In the genomic region with DNA sequence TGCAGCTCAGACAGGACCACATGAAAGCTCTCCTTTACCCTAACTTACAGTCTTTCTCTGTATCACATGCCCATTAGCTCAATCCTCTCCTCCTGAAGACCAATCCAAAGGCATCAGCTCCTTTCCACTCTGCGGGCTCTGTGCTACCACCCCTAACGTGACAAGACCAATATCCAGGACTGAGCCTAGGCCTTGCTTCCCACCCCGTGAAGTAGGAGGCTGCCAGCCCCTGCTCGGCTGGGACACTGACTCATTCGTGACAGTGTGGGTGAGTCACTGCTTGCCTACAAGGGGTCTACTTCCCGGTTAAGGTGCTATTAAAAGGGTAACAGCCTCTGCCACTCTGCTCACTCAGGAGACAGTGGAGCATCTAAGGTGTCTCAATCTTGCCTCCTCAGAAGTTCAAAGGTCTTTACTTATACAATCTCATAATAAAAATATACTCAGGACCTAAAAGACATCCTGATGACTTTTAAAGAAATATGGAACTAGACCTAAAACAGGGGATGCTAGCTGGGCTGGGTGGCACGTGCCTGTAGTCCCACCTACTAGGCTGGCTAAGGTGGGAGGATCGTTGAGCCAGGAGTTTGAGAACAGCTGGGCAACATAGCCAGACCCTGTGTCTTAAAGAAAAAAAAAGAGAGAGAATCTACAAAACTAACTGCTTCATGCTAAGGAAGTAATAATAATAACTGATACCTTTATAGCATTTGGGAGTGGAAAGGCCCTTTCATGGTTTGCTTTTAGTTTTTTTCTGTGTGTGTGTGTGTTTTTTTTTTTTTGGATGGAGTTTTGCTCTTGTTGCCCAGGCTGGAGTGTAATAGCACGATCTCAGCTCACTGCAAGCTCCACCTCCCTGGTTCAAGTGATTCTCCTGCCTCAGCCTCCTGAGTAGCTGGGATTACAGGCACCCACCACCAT, we compare ENCODE assay signal across 9 cellular contexts. TPM values are rescaled to one million over a fixed set of nuclear protein-coding genes. Genes with fewer than 3 reads are reported as not detected.
A peak's percentile ranks its signal among the peaks of the same experiment; 100 is the strongest.
DNase-seq lines count a peak whose midpoint lies in the region; ATAC-seq and TF ChIP-seq lines count a peak whose summit lies in the region.
"Had no signal": no experiment of that assay in that cellular context is flagged by ENCODE, and none has a peak within 500 bp of the region (broad histone marks: within the 10 kb centered on the region; RNA-seq: fewer than 3 reads in every experiment).

No MANE protein-coding gene starts in this region.

- no peak overlapping the region for H3K4me2 ChIP-seq in hepatocyte

- H3K27me3 ChIP-seq in hepatocyte, result no peaks in the 10 kb centered on the region
- H3K27me3 ChIP-seq in thoracic aorta (replicated peaks; ENCODE audit: insufficient read depth), result no peaks in the 10 kb centered on the region

- TF ChIP-seq CTCF in activated CD8-positive, alpha-beta T cell treated with anti-CD3 and anti-CD28 coated beads for 36 hours (IDR thresholded peaks at IDR 0.05), result no peak
- no peak for TF ChIP-seq CTCF in hepatocyte (IDR thresholded peaks at IDR 0.05; ENCODE audit: poor library complexity)
- TF ChIP-seq CTCF in thoracic aorta (IDR thresholded peaks at IDR 0.05), result no peak

- H3K27me3 Mint-ChIP-seq in activated CD8-positive, alpha-beta T cell treated with anti-CD3 and anti-CD28 coated beads for 36 hours, result peaks cover 8% of the 10 kb centered on the region
- H3K27me3 Mint-ChIP-seq in activated CD8-positive, alpha-beta T cell treated with anti-CD3 and anti-CD28 coated beads, Interleukin-2, amount 10 ng/mL, durations not matched to agents 7 days and 5 days (ENCODE audit: low read depth), result peaks cover 6% of the 10 kb centered on the region

- H3K27ac ChIP-seq in hepatocyte (peak overlapping the region; percentile 89), thoracic aorta (peak overlapping the region; percentile 61 to 86)
- H3K27ac ChIP-seq: C4-2B had no signal

- no peak overlapping the region for H2AFZ ChIP-seq in hepatocyte

- no peaks in the 10 kb centered on the region for H3K79me2 ChIP-seq in hepatocyte

- no peaks in the 10 kb centered on the region for H4K20me1 ChIP-seq in hepatocyte (ENCODE audit: insufficient read depth, poor library complexity, severe bottlenecking)

- H3K36me3 ChIP-seq in hepatocyte (replicated peaks; ENCODE audit: insufficient read depth, low read depth) (no peaks in the 10 kb centered on the region), thoracic aorta (no peaks in the 10 kb centered on the region)

- 50% methylated on average over 9 of the region's 9 CpGs for WGBS in hepatocyte (ENCODE audit: low lambda C conversion rate, missing lambda C conversion rate)

- no peaks in the 10 kb centered on the region for H3K9me2 ChIP-seq in hepatocyte (replicated peaks; ENCODE audit: insufficient read depth)

- H3K36me3 Mint-ChIP-seq in activated CD8-positive, alpha-beta T cell treated with anti-CD3 and anti-CD28 coated beads for 36 hours (ENCODE audit: low read depth), result no peaks in the 10 kb centered on the region
- no peaks in the 10 kb centered on the region for H3K36me3 Mint-ChIP-seq in activated CD8-positive, alpha-beta T cell treated with anti-CD3 and anti-CD28 coated beads, Interleukin-2, amount 10 ng/mL, durations not matched to agents 7 days and 5 days (ENCODE audit: low read depth)

- intact Hi-C loops in activated CD8-positive, alpha-beta T cell treated with anti-CD3 and anti-CD28 coated beads for 36 hours (cut with micrococcal nuclease), result no loop called here

- DNase-seq in activated CD8-positive, alpha-beta T cell treated with anti-CD3 and anti-CD28 coated beads for 36 hours, result peak; percentile 67
- no peak for DNase-seq in activated CD8-positive, alpha-beta T cell treated with anti-CD3 and anti-CD28 coated beads, Interleukin-2, amount 10 ng/mL, durations not matched to agents 7 days and 5 days
- peak; percentile 21 for DNase-seq in activated T-cell treated with anti-CD3 and anti-CD28 coated beads, Interleukin-2, amount 50 U/mL, for 1 hour
- peak; percentile 78 for DNase-seq in hepatocyte (ENCODE audit: low spot score)
- DNase-seq in thoracic aorta (ENCODE audit: low spot score), result peak; percentile 45
- DNase-seq in NCI-H187 (lab: John Stamatoyannopoulos, UW), result no peak
- DNase-seq in NCI-H82 treated with DMSO at 0.1 percent for 48 hours (lab: John Stamatoyannopoulos, UW; ENCODE audit: unreplicated experiment), result no peak
- DNase-seq in amygdala (lab: John Stamatoyannopoulos, UW), result no peak

- H3K4me1 ChIP-seq in hepatocyte (ENCODE audit: insufficient read depth), result no peaks in the 10 kb centered on the region
- H3K4me1 ChIP-seq in thoracic aorta (ENCODE audit: control insufficient read depth in 1 of 2, low read depth in 2 of 2), result peaks cover 9 to 31% of the 10 kb centered on the region in 2 donors

- POLR2A ChIA-PET in activated CD8-positive, alpha-beta T cell treated with anti-CD3 and anti-CD28 coated beads for 36 hours (lab: Charles Lee), result interaction anchor here (1.4 kb wide), 1 partner anchor 92 kb away, joined by 6 read pairs; no protein-coding TSS in a partner anchor
- POLR2A ChIA-PET in activated CD8-positive, alpha-beta T cell treated with anti-CD3 and anti-CD28 coated beads, Interleukin-2, amount 10 ng/mL, durations not matched to agents 7 days and 5 days (lab: Charles Lee), result no interaction called here

- peaks cover 2% of the 10 kb centered on the region for H3K9me3 Mint-ChIP-seq in activated CD8-positive, alpha-beta T cell treated with anti-CD3 and anti-CD28 coated beads for 36 hours
- H3K9me3 Mint-ChIP-seq in activated CD8-positive, alpha-beta T cell treated with anti-CD3 and anti-CD28 coated beads, Interleukin-2, amount 10 ng/mL, durations not matched to agents 7 days and 5 days (ENCODE audit: insufficient read depth), result no peaks in the 10 kb centered on the region

- H3K4me3 Mint-ChIP-seq in activated CD8-positive, alpha-beta T cell treated with anti-CD3 and anti-CD28 coated beads for 36 hours, result no peak overlapping the region
- no peak overlapping the region for H3K4me3 Mint-ChIP-seq in activated CD8-positive, alpha-beta T cell treated with anti-CD3 and anti-CD28 coated beads, Interleukin-2, amount 10 ng/mL, durations not matched to agents 7 days and 5 days

- CTCF ChIA-PET in activated CD8-positive, alpha-beta T cell treated with anti-CD3 and anti-CD28 coated beads for 36 hours (lab: Charles Lee), result interaction anchor here (0.9 to 3.0 kb wide), 7 partner anchors 16 to 685 kb away, joined by 3 to 14 read pairs (median 4); no protein-coding TSS in a partner anchor
- CTCF ChIA-PET in activated CD8-positive, alpha-beta T cell treated with anti-CD3 and anti-CD28 coated beads, Interleukin-2, amount 10 ng/mL, durations not matched to agents 7 days and 5 days (lab: Charles Lee), result interaction anchor here (0.6 to 6.7 kb wide), 4 partner anchors 10 to 107 kb away, joined by 3 to 62 read pairs (median 4); no protein-coding TSS in a partner anchor

- no peaks in the 10 kb centered on the region for H3K9me3 ChIP-seq in hepatocyte (ENCODE audit: low read depth)
- no peaks in the 10 kb centered on the region for H3K9me3 ChIP-seq in thoracic aorta

- H3K4me1 Mint-ChIP-seq in activated CD8-positive, alpha-beta T cell treated with anti-CD3 and anti-CD28 coated beads for 36 hours (ENCODE audit: low read depth), result peaks cover 10% of the 10 kb centered on the region
- peaks cover 2% of the 10 kb centered on the region for H3K4me1 Mint-ChIP-seq in activated CD8-positive, alpha-beta T cell treated with anti-CD3 and anti-CD28 coated beads, Interleukin-2, amount 10 ng/mL, durations not matched to agents 7 days and 5 days (ENCODE audit: low read depth)

- ATAC-seq in activated CD8-positive, alpha-beta T cell treated with anti-CD3 and anti-CD28 coated beads for 36 hours, result peak; percentile 83
- ATAC-seq in activated CD8-positive, alpha-beta T cell treated with anti-CD3 and anti-CD28 coated beads, Interleukin-2, amount 10 ng/mL, durations not matched to agents 7 days and 5 days, result no peak
- ATAC-seq in thoracic aorta (ENCODE audit: insufficient number of reproducible peaks, low FRiP score, low read depth), result peak; percentile 86

- peak overlapping the region; percentile 23 for H3K27ac Mint-ChIP-seq in activated CD8-positive, alpha-beta T cell treated with anti-CD3 and anti-CD28 coated beads for 36 hours
- no peak overlapping the region for H3K27ac Mint-ChIP-seq in activated CD8-positive, alpha-beta T cell treated with anti-CD3 and anti-CD28 coated beads, Interleukin-2, amount 10 ng/mL, durations not matched to agents 7 days and 5 days

- no peak overlapping the region for H3K4me3 ChIP-seq in hepatocyte
- no peak overlapping the region for H3K4me3 ChIP-seq in thoracic aorta

RNA-seq across cellular contexts. Expression of a gene that starts 55.0 kb away (rescaled TPM):
- total RNA-seq in activated CD8-positive, alpha-beta T cell treated with anti-CD3 and anti-CD28 coated beads for 36 hours, result 1 to 10 TPM; 4.4 to 5.0 TPM
- 1 to 10 TPM; 9.1 to 9.9 TPM for total RNA-seq in activated CD8-positive, alpha-beta T cell treated with anti-CD3 and anti-CD28 coated beads, Interleukin-2, amount 10 ng/mL, durations not matched to agents 7 days and 5 days
- total RNA-seq in hepatocyte (6.5 and 6.6 TPM in 2 replicates), thoracic aorta (10 to 100 TPM; 11.0 to 11.5 TPM)
- 9.1 and 11.9 TPM in 2 replicates for polyA plus RNA-seq in hepatocyte

Comparison
In these comparisons a context has a peak if more than half of its experiments do, and no peak if none do; other contexts are left out.
1. DNase-seq: peak in activated CD8-positive, alpha-beta T cell treated with anti-CD3 and anti-CD28 coated beads for 36 hours (single experiment), activated T-cell treated with anti-CD3 and anti-CD28 coated beads, Interleukin-2, amount 50 U/mL, for 1 hour (single experiment), hepatocyte (single experiment) and thoracic aorta (single experiment); none in activated CD8-positive, alpha-beta T cell treated with anti-CD3 and anti-CD28 coated beads, Interleukin-2, amount 10 ng/mL, durations not matched to agents 7 days and 5 days (single experiment), NCI-H187 (0 of 2), NCI-H82 treated with DMSO at 0.1 percent for 48 hours (single experiment) and amygdala (0 of 56).